In genomic region chr18:32301976-32302743, GRCh38 we compare ENCODE assay signal across 8 cellular contexts.
DNase-seq lines count a peak whose midpoint lies in the region; ATAC-seq, FAIRE-seq and TF ChIP-seq lines count a peak whose summit lies in the region.

No MANE protein-coding gene starts in this region.

- H3K27me3 Mint-ChIP-seq in progenitor cell of endocrine pancreas = no peaks in the 10 kb centered on the region

- H3K4me3 ChIP-seq in BJ (ENCODE audit: low read depth, low read length) (no peak overlapping the region), fibroblast of pulmonary artery (replicated peaks; ENCODE audit: low read depth, low read length) (no peak overlapping the region), thyroid gland (replicated peaks in 1 of 3) (no peak overlapping the region)

- H3K4me3 Mint-ChIP-seq in progenitor cell of endocrine pancreas (ENCODE audit: low read depth) = no peak overlapping the region

- no peaks in the 10 kb centered on the region for H3K36me3 Mint-ChIP-seq in progenitor cell of endocrine pancreas (ENCODE audit: insufficient read depth)

- POLR2A ChIA-PET in BJ (lab: Charles Lee) = interaction anchor here (0.5 kb wide), 1 partner anchor 18 kb away, joined by 3 read pairs; no protein-coding TSS in a partner anchor

- H3K27me3 ChIP-seq in BJ (ENCODE audit: control insufficient read depth, insufficient read depth, low read length) (no peaks in the 10 kb centered on the region), thyroid gland (no peaks in the 10 kb centered on the region)

- no peak for FAIRE-seq in urothelium cell line (lab: Jason Lieb, UNC)

- WGBS in thyroid gland, 2 donors = 76 to 84% methylated on average over 2 of the region's 2 CpGs

- TF ChIP-seq CTCF in BJ (IDR thresholded peaks at IDR 0.05; ENCODE audit: insufficient read depth, low read depth, low read length) (no peak), fibroblast of pulmonary artery (IDR thresholded peaks at IDR 0.05; ENCODE audit: low read length, missing control alignments) (no peak), thyroid gland (IDR thresholded peaks at IDR 0.05) (no peak), progenitor cell of endocrine pancreas (IDR thresholded peaks at IDR 0.05; ENCODE audit: unreplicated experiment) (no peak)

- peak; percentile 21 for DNase-seq in BJ (ENCODE audit: low read depth)
- DNase-seq in LHCN-M2 (ENCODE audit: low read depth) = peak; percentile 87
- peak; percentile 85 for DNase-seq in fibroblast of pulmonary artery (ENCODE audit: low read depth)
- DNase-seq in urothelium cell line (ENCODE audit: low spot score) = peak; percentile 29
- DNase-seq in thyroid gland = no peak
- DNase-seq in activated CD8-positive, alpha-beta memory T cell treated with anti-CD3 and anti-CD28 coated beads, Interleukin-2, amount 50 U/mL, for 4 hours = no peak
- DNase-seq in progenitor cell of endocrine pancreas (ENCODE audit: low spot score, unreplicated experiment) = no peak

- peak; percentile 70 for ATAC-seq in GM21528 (IDR thresholded peaks at IDR 0.05; ENCODE audit: low FRiP score, unreplicated experiment)

- TF ChIP-seq POLR2A in thyroid gland (IDR thresholded peaks at IDR 0.05) = no peak

- no peak overlapping the region for H3K27ac Mint-ChIP-seq in progenitor cell of endocrine pancreas

- no peak overlapping the region for H3K27ac ChIP-seq in thyroid gland

- intact Hi-C loops in thyroid gland (cut with DNase I) = no loop called here

- CTCF ChIA-PET in BJ (lab: Yijun Ruan, JAX) = interaction anchor here (1.0 to 2.6 kb wide), 3 partner anchors 13 to 250 kb away, joined by 3 to 8 read pairs (median 6); partner anchors contain the start of gene GAREM1

- no peaks in the 10 kb centered on the region for H3K9me3 ChIP-seq in thyroid gland

- H3K36me3 ChIP-seq in BJ (ENCODE audit: control insufficient read depth, insufficient read depth, low read length) (no peaks in the 10 kb centered on the region), thyroid gland (no peaks in the 10 kb centered on the region)

- H3K9me3 Mint-ChIP-seq in progenitor cell of endocrine pancreas (ENCODE audit: low read depth) = no peaks in the 10 kb centered on the region

- no peaks in the 10 kb centered on the region for H3K4me1 Mint-ChIP-seq in progenitor cell of endocrine pancreas (ENCODE audit: low read depth)

- H3K4me1 ChIP-seq in thyroid gland = no peaks in the 10 kb centered on the region

Comparison
In these comparisons a context has a peak if more than half of its experiments do, and no peak if none do; other contexts are left out.
1. DNase-seq: peak in BJ (single experiment), LHCN-M2 (single experiment), fibroblast of pulmonary artery (single experiment) and urothelium cell line (single experiment); none in thyroid gland (0 of 2), activated CD8-positive, alpha-beta memory T cell treated with anti-CD3 and anti-CD28 coated beads, Interleukin-2, amount 50 U/mL, for 4 hours (single experiment) and progenitor cell of endocrine pancreas (single experiment).